ENCODE assay signal across 10 cellular contexts in the genomic region with DNA sequence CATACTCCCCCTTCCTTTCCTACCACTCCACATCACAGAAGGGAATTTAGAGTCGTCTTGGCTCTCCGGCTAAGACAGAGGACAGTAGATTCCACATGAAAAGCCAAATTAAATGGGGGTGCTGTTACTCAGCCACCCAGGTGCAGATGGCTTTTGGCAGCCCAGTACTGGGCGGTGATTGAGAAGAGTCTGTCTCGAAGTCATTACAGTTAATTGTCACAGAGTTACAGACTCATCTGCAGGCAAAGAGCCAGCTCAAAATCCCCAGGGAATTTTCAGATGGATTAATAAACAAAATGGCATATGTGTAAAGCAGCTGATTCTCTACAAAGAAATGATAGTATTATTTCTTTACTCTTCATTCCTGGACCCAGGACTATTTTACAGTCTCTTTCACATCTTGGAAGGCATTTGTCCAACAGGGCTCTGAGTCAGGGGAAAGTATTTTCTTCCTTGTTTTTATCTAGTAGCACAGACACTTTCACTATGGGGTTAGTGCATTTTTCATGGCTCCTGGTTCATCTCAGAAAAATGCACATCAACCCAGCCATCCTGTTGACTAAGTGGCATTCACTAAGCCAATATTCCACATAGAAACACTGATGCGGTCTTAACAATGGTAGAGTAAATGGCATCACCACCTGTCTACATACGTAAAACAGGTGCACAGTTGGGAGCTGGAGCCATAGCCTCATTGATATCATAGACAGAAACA.
DNase-seq lines count a peak whose midpoint lies in the region; FAIRE-seq and TF ChIP-seq lines count a peak whose summit lies in the region.
"Had no signal": no experiment of that assay in that cellular context is flagged by ENCODE, and none has a peak within 500 bp of the region (broad histone marks: within the 10 kb centered on the region; RNA-seq: fewer than 3 reads in every experiment).

No MANE protein-coding gene starts in this region.

- no peaks in the 10 kb centered on the region for H3K36me3 ChIP-seq in A673 (ENCODE audit: insufficient read depth, low read length, poor library complexity, severe bottlenecking)

- TF ChIP-seq CTCF in A673 (conservative IDR thresholded peaks at IDR 0.05; ENCODE audit: low read depth, low read length) = no peak
- no peak for TF ChIP-seq CTCF in HFFc6 (IDR thresholded peaks at IDR 0.05)
- no peak for TF ChIP-seq CTCF in CD14-positive monocyte (IDR thresholded peaks at IDR 0.05)
- no peak for TF ChIP-seq CTCF in GM13977 (IDR thresholded peaks at IDR 0.05; ENCODE audit: extremely low read depth, insufficient read depth, missing control alignments)

- H3K9me3 Mint-ChIP-seq in HFFc6 (peaks cover 11% of the 10 kb centered on the region), CD14-positive monocyte (peaks cover 0 to 6% (median 3%) of the 10 kb centered on the region in 7 donors)

- peaks cover 62% of the 10 kb centered on the region for H3K4me1 Mint-ChIP-seq in HFFc6 (ENCODE audit: low read depth)
- peaks cover 9% of the 10 kb centered on the region for H3K4me1 Mint-ChIP-seq in CD14-positive monocyte

- H3K4me3 ChIP-seq in A673 (ENCODE audit: low read depth, low read length, poor library complexity, severe bottlenecking) = no peak overlapping the region

- H3K4me1 ChIP-seq in A673 (ENCODE audit: insufficient read depth, low read length, poor library complexity, severe bottlenecking) = peaks cover 47% of the 10 kb centered on the region
- H3K4me1 ChIP-seq: Caco-2 had no signal

- no peak for FAIRE-seq in RCC 7860 (lab: Jason Lieb, UNC)

- no peaks in the 10 kb centered on the region for H3K27me3 ChIP-seq in A673 (replicated peaks; ENCODE audit: insufficient read depth, low read depth, low read length, poor library complexity)

- H3K27ac ChIP-seq in A673 (ENCODE audit: low read depth, low read length, poor library complexity, severe bottlenecking) = peak overlapping the region; percentile 20

- peak; percentile 70 for DNase-seq in A673 (ENCODE audit: low spot score)
- peak; percentile 92 for DNase-seq in HFFc6
- DNase-seq in RCC 7860 (ENCODE audit: low spot score) = peak; percentile 8
- peak; percentile 23 for DNase-seq in fibroblast of the conjunctiva (ENCODE audit: low read depth)
- DNase-seq in MV-4-11 (lab: John Stamatoyannopoulos, UW) = no peak
- no peak for DNase-seq in CD14-positive monocyte (ENCODE audit: low spot score)
- no peak for DNase-seq in GM13977 (ENCODE audit: low spot score)
- DNase-seq in Kasumi-1 (lab: John Stamatoyannopoulos, UW) = no peak
- DNase-seq: Caco-2, NCI-H510A had no signal

- no TSS peak for BruUV-seq in A673 (replicated peaks; lab: Mats Ljungman, UMichigan)

- CTCF ChIA-PET in A673 (lab: Charles Lee) = no interaction called here

- H3K36me3 Mint-ChIP-seq in HFFc6 (ENCODE audit: low read depth) = peaks cover 17% of the 10 kb centered on the region
- no peaks in the 10 kb centered on the region for H3K36me3 Mint-ChIP-seq in CD14-positive monocyte

- intact Hi-C loops in A673 (cut with micrococcal nuclease; ENCODE audit: unreplicated experiment) (no loop called here), CD14-positive monocyte (cut with micrococcal nuclease) (no loop called here)

- no peaks in the 10 kb centered on the region for H3K9me3 ChIP-seq in A673 (ENCODE audit: low read depth, low read length, poor library complexity, severe bottlenecking)
- H3K9me3 ChIP-seq: Caco-2 had no signal

- POLR2A ChIA-PET in A673 (lab: Charles Lee; ENCODE audit: low non-redundant PET) = no interaction called here

- H3K27me3 Mint-ChIP-seq in HFFc6 (ENCODE audit: insufficient read depth) (no peaks in the 10 kb centered on the region; the same call in none of the 2 replicates), CD14-positive monocyte (ENCODE audit: low read depth in 3 of 3) (no peaks in the 10 kb centered on the region)

- H3K4me3 Mint-ChIP-seq in HFFc6 = peak overlapping the region; percentile 74
- H3K4me3 Mint-ChIP-seq in CD14-positive monocyte = no peak overlapping the region

- H3K27ac Mint-ChIP-seq in HFFc6 (peak overlapping the region; percentile 81), CD14-positive monocyte (no peak overlapping the region)

- in situ Hi-C loops in GM13977 (cut with MboI; ENCODE audit: low pct_unique_long_range_greater_than_20kb, low sequenced_read_pairs, unreplicated experiment) = no loop called here

Comparison
In these comparisons a context has a peak if more than half of its experiments do, and no peak if none do; other contexts are left out.
1. DNase-seq: peak in A673 (single experiment), HFFc6 (single experiment), RCC 7860 (single experiment) and fibroblast of the conjunctiva (single experiment); none in MV-4-11 (single experiment), CD14-positive monocyte (single experiment), GM13977 (single experiment) and Kasumi-1 (0 of 2).